28 cellular contexts compared by ENCODE assay signal in genomic region chr3:77524467-77524866, GRCh38.
DNase-seq lines count a peak whose midpoint lies in the region; ATAC-seq, FAIRE-seq and TF ChIP-seq lines count a peak whose summit lies in the region.
"Had no signal": no experiment of that assay in that cellular context is flagged by ENCODE, and none has a peak within 500 bp of the region (broad histone marks: within the 10 kb centered on the region; RNA-seq: fewer than 3 reads in every experiment).

No MANE protein-coding gene starts in this region.

- TF ChIP-seq EP300 in K562 (IDR thresholded peaks at IDR 0.05; ENCODE audit: low read length): no peak

- no peak for FAIRE-seq in K562 (lab: Jason Lieb, UNC)
- FAIRE-seq: frontal cortex, GM18507 had no signal

- no peak overlapping the region for H3K4me3 Mint-ChIP-seq in type B pancreatic cell
- H3K4me3 Mint-ChIP-seq: activated CD4-positive, alpha-beta T cell treated with anti-CD3 and anti-CD28 coated beads for 36 hours; neural crest cell; T-helper 17 cell had no signal

- H3K4me1 Mint-ChIP-seq in type B pancreatic cell (ENCODE audit: unreplicated experiment): no peaks in the 10 kb centered on the region
- H3K4me1 Mint-ChIP-seq: activated CD4-positive, alpha-beta T cell treated with anti-CD3 and anti-CD28 coated beads for 36 hours; T-helper 17 cell had no signal

- no peaks in the 10 kb centered on the region for H3K79me2 ChIP-seq in K562 (ENCODE audit: control insufficient read depth, insufficient read depth, low read length)

- in situ Hi-C loops in K562 (cut with MboI): no loop called here

- no peaks in the 10 kb centered on the region for H3K36me3 ChIP-seq in K562 (ENCODE audit: control insufficient read depth, insufficient read depth, low read length)
- H3K36me3 ChIP-seq: BLaER1 treated with 17β-estradiol and CSF1 and Interleukin-3, amounts not matched to agents 10 nM and 100 nM; upper lobe of right lung had no signal

- BruUV-seq in K562 (replicated peaks; lab: Mats Ljungman, UMichigan): no TSS peak

- no peaks in the 10 kb centered on the region for H3K9me1 ChIP-seq in K562 (ENCODE audit: control insufficient read depth, insufficient read depth, low read length)

- ATAC-seq in K562: no peak
- ATAC-seq in Right ventricle myocardium superior (ENCODE audit: poor library complexity): no peak
- no peak for ATAC-seq in HG02970 (IDR thresholded peaks at IDR 0.05; ENCODE audit: low FRiP score, unreplicated experiment)
- ATAC-seq: activated CD4-positive, alpha-beta T cell treated with anti-CD3 and anti-CD28 coated beads for 36 hours; right cardiac atrium; T-helper 17 cell; upper lobe of right lung had no signal

- no peak overlapping the region for H2AFZ ChIP-seq in K562 (ENCODE audit: low read depth, low read length)

- H4K20me1 ChIP-seq in K562 (replicated peaks; ENCODE audit: control insufficient read depth, insufficient read depth, low read length): no peaks in the 10 kb centered on the region
- H4K20me1 ChIP-seq: BLaER1 treated with 17β-estradiol and CSF1 and Interleukin-3, amounts not matched to agents 10 nM and 100 nM had no signal

- no peak overlapping the region for H3K27ac Mint-ChIP-seq in type B pancreatic cell
- H3K27ac Mint-ChIP-seq: activated CD4-positive, alpha-beta T cell treated with anti-CD3 and anti-CD28 coated beads for 36 hours; T-helper 17 cell had no signal

- H3K9ac ChIP-seq in K562 (ENCODE audit: insufficient read depth in 1 of 2, low read depth in 2 of 2, low read length in 2 of 2): no peak overlapping the region
- H3K9ac ChIP-seq: BLaER1 treated with 17β-estradiol and CSF1 and Interleukin-3, amounts not matched to agents 10 nM and 100 nM; KMS-11; SK-N-SH had no signal

- no peaks in the 10 kb centered on the region for H3K36me3 Mint-ChIP-seq in type B pancreatic cell

- no peak for TF ChIP-seq RAD21 in K562 (CRISPR knock-in tag; conservative IDR thresholded peaks at IDR 0.05 in 1 of 2, IDR thresholded peaks at IDR 0.05 in 1 of 2)

- no peaks in the 10 kb centered on the region for H3K9me3 Mint-ChIP-seq in type B pancreatic cell
- H3K9me3 Mint-ChIP-seq: neural crest cell had no signal

- DNase-seq in COR-L47 (lab: John Stamatoyannopoulos, UW) (peak; percentile 18), HEK293T (ENCODE audit: extremely low spot score) (no peak), NCI-H2107 treated with DMSO at 0.1 percent for 48 hours (lab: John Stamatoyannopoulos, UW; ENCODE audit: unreplicated experiment) (peak; percentile 79), K562 (ENCODE audit: extremely low read depth in 1 of 4, low spot score in 3 of 4) (no peak), Right ventricle myocardium superior (no peak), medulla oblongata (ENCODE audit: extremely low spot score) (no peak), type B pancreatic cell (ENCODE audit: extremely low spot score, unreplicated experiment) (no peak)
- DNase-seq: activated CD4-positive, alpha-beta T cell treated with anti-CD3 and anti-CD28 coated beads for 36 hours; activated T-cell treated with anti-CD3 and anti-CD28 coated beads, Interleukin-2, amount 50 U/mL, for 1 hour; Caco-2; dermis blood vessel endothelial cell; HCEC 1CT; MM.1S; NCI-H2081; NCI-H82; OCI-M1; right cardiac atrium; SK-N-SH; stimulated activated CD4-positive, alpha-beta T cell treated with anti-CD3 and anti-CD28 coated beads, Interleukin-2, amount 100 ng/mL, for 48 hours; substantia nigra; T-helper 17 cell; upper lobe of right lung had no signal

- POLR2A ChIA-PET in HEK293T (lab: Yijun Ruan, JAX): interaction anchor here (0.6 kb wide), 1 partner anchor 1581 kb away, joined by 4 read pairs; no protein-coding TSS in a partner anchor
- POLR2A ChIA-PET in K562 (lab: Yijun Ruan, JAX): no interaction called here

- H3K9me3 ChIP-seq in K562 (replicated peaks; ENCODE audit: control insufficient read depth, insufficient read depth, low read depth, low read length): no peaks in the 10 kb centered on the region
- H3K9me3 ChIP-seq: BLaER1 treated with 17β-estradiol and CSF1 and Interleukin-3, amounts not matched to agents 10 nM and 100 nM; Caco-2; SK-N-SH; upper lobe of right lung had no signal

- no peak for TF ChIP-seq POLR2A in K562 (conservative IDR thresholded peaks at IDR 0.05)

- intact Hi-C loops in K562 (cut with micrococcal nuclease) (no loop called here), Right ventricle myocardium superior (cut with DNase I) (no loop called here)

- no peak overlapping the region for H3K4me3 ChIP-seq in K562
- H3K4me3 ChIP-seq: BLaER1 treated with 17β-estradiol and CSF1 and Interleukin-3, amounts not matched to agents 10 nM and 100 nM; upper lobe of right lung had no signal

- H3K27me3 ChIP-seq in K562 (ENCODE audit: control insufficient read depth in 2 of 2, insufficient read depth in 2 of 2, low read length in 2 of 2): no peaks in the 10 kb centered on the region
- H3K27me3 ChIP-seq: BLaER1 treated with 17β-estradiol and CSF1 and Interleukin-3, amounts not matched to agents 10 nM and 100 nM; upper lobe of right lung had no signal

- WGBS in K562 (ENCODE audit: insufficient coverage, low coverage, missing lambda C conversion rate): 10% methylated on average over 3 of the region's 3 CpGs

- TF ChIP-seq CTCF in K562 (IDR thresholded peaks at IDR 0.05 in 2 of 3, conservative IDR thresholded peaks at IDR 0.05 in 1 of 3; ENCODE audit: insufficient read depth in 2 of 3, low read depth in 1 of 3, low read length in 3 of 3) (no peak), type B pancreatic cell (conservative IDR thresholded peaks at IDR 0.05) (no peak)

- H3K27ac ChIP-seq in K562 (ENCODE audit: extremely low read depth, low read depth, low read length): no peak overlapping the region
- H3K27ac ChIP-seq: BLaER1 treated with 17β-estradiol and CSF1 and Interleukin-3, amounts not matched to agents 10 nM and 100 nM; KMS-11; upper lobe of right lung had no signal

- no peaks in the 10 kb centered on the region for H3K4me1 ChIP-seq in K562 (replicated peaks in 1 of 2; ENCODE audit: control insufficient read depth in 2 of 2, insufficient read depth in 2 of 2, low read length in 2 of 2)
- H3K4me1 ChIP-seq: BLaER1 treated with 17β-estradiol and CSF1 and Interleukin-3, amounts not matched to agents 10 nM and 100 nM; Caco-2; upper lobe of right lung had no signal

- no peaks in the 10 kb centered on the region for H3K27me3 Mint-ChIP-seq in type B pancreatic cell
- H3K27me3 Mint-ChIP-seq: activated CD4-positive, alpha-beta T cell treated with anti-CD3 and anti-CD28 coated beads for 36 hours; T-helper 17 cell had no signal

- no peak overlapping the region for H3K4me2 ChIP-seq in K562 (ENCODE audit: insufficient read depth, low read length)
- H3K4me2 ChIP-seq: BLaER1 treated with 17β-estradiol and CSF1 and Interleukin-3, amounts not matched to agents 10 nM and 100 nM; KMS-11; SK-N-SH had no signal

- CTCF ChIA-PET in HEK293T (lab: Yijun Ruan, JAX) (no interaction called here), K562 (lab: Yijun Ruan, JAX; ENCODE audit: low intra/inter-chr PET ratio) (no interaction called here)

TF ChIP-seq in HEK293T, 16 proteins besides CTCF, POLR2A, EP300 and RAD21:
- TF ChIP-seq NFRKB (IDR thresholded peaks at IDR 0.05) (no peak), SP1 (IDR thresholded peaks at IDR 0.05) (no peak), CTBP1 (IDR thresholded peaks at IDR 0.05; ENCODE audit: borderline replicate concordance) (peak; percentile 68; the same call in 1 of the 2 replicates)

TF ChIP-seq in K562, 482 proteins besides CTCF, POLR2A, EP300 and RAD21 (continues in another document):
- TF ChIP-seq MAFK (IDR thresholded peaks at IDR 0.05; ENCODE audit: low read length) (peak; percentile 33; the same call in 1 of the 2 replicates), ZNF263 (CRISPR knock-in tag; IDR thresholded peaks at IDR 0.05; ENCODE audit: borderline replicate concordance) (no peak), MAFF (IDR thresholded peaks at IDR 0.05; ENCODE audit: low read length) (peak; percentile 47), IRF9 (tag; IDR thresholded peaks at IDR 0.05) (no peak), ZNF609 (CRISPR knock-in tag; IDR thresholded peaks at IDR 0.05; ENCODE audit: borderline replicate concordance) (no peak), ZNF197 (CRISPR knock-in tag; IDR thresholded peaks at IDR 0.05; ENCODE audit: low read depth) (no peak)

Comparison
In these comparisons a context has a peak if more than half of its experiments do, and no peak if none do; other contexts are left out.
1. DNase-seq: peak in COR-L47 (single experiment) and NCI-H2107 treated with DMSO at 0.1 percent for 48 hours (single experiment); none in HEK293T (single experiment), K562 (0 of 4), Right ventricle myocardium superior (single experiment), medulla oblongata (single experiment) and type B pancreatic cell (single experiment).